In the genomic region with DNA sequence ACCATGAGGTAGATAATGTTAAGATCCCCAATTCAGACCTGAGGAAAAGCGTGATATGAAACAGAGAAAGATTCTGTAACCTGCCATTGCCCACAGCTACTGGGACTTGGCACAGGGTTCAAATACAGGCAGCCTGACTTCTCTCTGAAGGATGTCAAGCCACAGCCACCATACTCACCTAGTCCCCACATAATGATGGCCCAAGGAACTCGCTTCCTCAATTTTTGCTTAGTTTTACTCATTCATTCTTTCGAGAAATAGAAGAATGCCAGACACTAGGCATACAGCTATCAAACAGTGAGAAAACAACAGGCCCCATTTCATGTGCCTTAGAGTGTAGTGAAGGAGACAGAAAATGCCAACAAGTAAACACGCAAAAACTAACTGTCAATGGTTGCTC, we compare ENCODE assay signal across 1 cellular context.
TF ChIP-seq lines count a peak whose summit lies in the region.

No MANE protein-coding gene starts in this region.

TF ChIP-seq in H1, 55 proteins besides CTCF, POLR2A, EP300 and RAD21:
- TF ChIP-seq PHF8 (conservative IDR thresholded peaks at IDR 0.05; ENCODE audit: low read depth, low read length) (no peak), GABPA (IDR thresholded peaks at IDR 0.05; ENCODE audit: borderline replicate concordance, insufficient read depth, low read length) (no peak)
- TF ChIP-seq, protein P1, sequence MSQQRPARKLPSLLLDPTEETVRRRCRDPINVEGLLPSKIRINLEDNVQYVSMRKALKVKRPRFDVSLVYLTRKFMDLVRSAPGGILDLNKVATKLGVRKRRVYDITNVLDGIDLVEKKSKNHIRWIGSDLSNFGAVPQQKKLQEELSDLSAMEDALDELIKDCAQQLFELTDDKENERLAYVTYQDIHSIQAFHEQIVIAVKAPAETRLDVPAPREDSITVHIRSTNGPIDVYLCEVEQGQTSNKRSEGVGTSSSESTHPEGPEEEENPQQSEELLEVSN (IDR thresholded peaks at IDR 0.05): no peak
